11 cellular contexts compared by ENCODE assay signal in the genomic region with DNA sequence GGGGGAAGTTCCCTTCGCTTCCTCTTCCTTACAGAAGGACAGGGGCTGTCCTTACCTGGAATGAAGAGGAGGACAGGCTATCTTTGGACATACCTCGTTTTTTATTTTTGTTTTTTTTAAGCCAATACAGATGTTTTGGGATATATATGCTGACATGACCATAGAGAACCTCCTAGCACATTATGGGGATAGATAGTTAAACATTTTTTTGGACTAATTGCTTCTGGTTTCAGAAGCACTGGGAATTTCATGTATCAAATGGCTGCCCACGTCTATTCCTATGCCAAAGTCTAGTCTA.
DNase-seq lines count a peak whose midpoint lies in the region; ATAC-seq and TF ChIP-seq lines count a peak whose summit lies in the region.
"Had no signal": no experiment of that assay in that cellular context is flagged by ENCODE, and none has a peak within 500 bp of the region (broad histone marks: within the 10 kb centered on the region; RNA-seq: fewer than 3 reads in every experiment).

No MANE protein-coding gene starts in this region.

- 47 to 55% (median 50%) methylated on average over 3 of the region's 3 CpGs for WGBS in psoas muscle, 3 donors

- peak overlapping the region in 9 of 11 experiments; percentile 1 to 92 (median 65); a peak in 14 of 22 replicates for H3K27ac ChIP-seq in BLaER1 treated with 17β-estradiol and CSF1 and Interleukin-3, amounts not matched to agents 10 nM and 100 nM
- H3K27ac ChIP-seq in RWPE2 (ENCODE audit: poor library complexity, severe bottlenecking) (peak overlapping the region; percentile 82), psoas muscle (peak overlapping the region; percentile 81)

- H3K36me3 Mint-ChIP-seq in endothelial cell (ENCODE audit: low read depth, unreplicated experiment): peaks cover 33% of the 10 kb centered on the region

- no peak for ATAC-seq in RWPE2 (ENCODE audit: low read depth)
- ATAC-seq in psoas muscle: no peak
- ATAC-seq in GM21576 (IDR thresholded peaks at IDR 0.05; ENCODE audit: unreplicated experiment): no peak
- no peak for ATAC-seq in HG03460 (IDR thresholded peaks at IDR 0.05; ENCODE audit: unreplicated experiment)
- ATAC-seq: WTC11 had no signal

- peak overlapping the region in 10 of 11 experiments; percentile 11 to 86 (median 65); a peak in 19 of 22 replicates for H3K4me2 ChIP-seq in BLaER1 treated with 17β-estradiol and CSF1 and Interleukin-3, amounts not matched to agents 10 nM and 100 nM

- DNase-seq in RWPE2 (ENCODE audit: low spot score) (no peak), endothelial cell (ENCODE audit: low spot score) (no peak), psoas muscle (no peak), foreskin fibroblast (no peak), DMS114 treated with DMSO at 0.1 percent for 48 hours (lab: John Stamatoyannopoulos, UW; ENCODE audit: unreplicated experiment) (no peak)
- DNase-seq: KG1; stimulated activated CD4-positive, alpha-beta T cell treated with anti-CD3 and anti-CD28 coated beads, Interleukin-1b, Interleukin-23, amount 100 ng/mL, for 48 hours had no signal

- H3K9me3 Mint-ChIP-seq in endothelial cell (ENCODE audit: unreplicated experiment): no peaks in the 10 kb centered on the region

- H3K4me1 Mint-ChIP-seq in endothelial cell (ENCODE audit: unreplicated experiment): peaks cover 36% of the 10 kb centered on the region

- peak overlapping the region in 5 of 11 experiments; percentile 1 to 73 (median 49); a peak in 7 of 22 replicates for H3K9ac ChIP-seq in BLaER1 treated with 17β-estradiol and CSF1 and Interleukin-3, amounts not matched to agents 10 nM and 100 nM

- H3K4me1 ChIP-seq in BLaER1 treated with 17β-estradiol and CSF1 and Interleukin-3, amounts not matched to agents 10 nM and 100 nM: peaks cover 42 to 93% (median 62%) of the 10 kb centered on the region in 10 experiments
- H3K4me1 ChIP-seq in RWPE2 (ENCODE audit: insufficient read depth, poor library complexity, severe bottlenecking) (peaks cover 41% of the 10 kb centered on the region), psoas muscle (peaks cover 10% of the 10 kb centered on the region)

- intact Hi-C loops in psoas muscle (cut with DNase I): no loop called here

- no peaks in the 10 kb centered on the region for H4K20me1 ChIP-seq in BLaER1 treated with 17β-estradiol and CSF1 and Interleukin-3, amounts not matched to agents 10 nM and 100 nM

- peaks cover 5% of the 10 kb centered on the region for H3K27me3 Mint-ChIP-seq in endothelial cell (ENCODE audit: unreplicated experiment)

- no peak overlapping the region for H3K4me3 Mint-ChIP-seq in endothelial cell (ENCODE audit: unreplicated experiment)
- H3K4me3 Mint-ChIP-seq: WTC11 had no signal

- H3K4me3 ChIP-seq in BLaER1 treated with 17β-estradiol and CSF1 and Interleukin-3, amounts not matched to agents 10 nM and 100 nM: no peak overlapping the region
- H3K4me3 ChIP-seq in RWPE2 (ENCODE audit: severe bottlenecking): no peak overlapping the region
- no peak overlapping the region for H3K4me3 ChIP-seq in psoas muscle
- H3K4me3 ChIP-seq in foreskin fibroblast (ENCODE audit: low read depth in 1 of 2, low read length in 2 of 2): no peak overlapping the region

- H3K36me3 ChIP-seq in BLaER1 treated with 17β-estradiol and CSF1 and Interleukin-3, amounts not matched to agents 10 nM and 100 nM: peaks cover 0 to 35% (median 8%) of the 10 kb centered on the region in 11 experiments; a peak in 12 of 22 replicates
- no peaks in the 10 kb centered on the region for H3K36me3 ChIP-seq in RWPE2 (ENCODE audit: low read depth)
- no peaks in the 10 kb centered on the region for H3K36me3 ChIP-seq in psoas muscle (ENCODE audit: insufficient read depth in 1 of 2, low read depth in 1 of 2)

- TF ChIP-seq CTCF in RWPE2 (IDR thresholded peaks at IDR 0.05; ENCODE audit: poor library complexity, severe bottlenecking) (no peak), endothelial cell (IDR thresholded peaks at IDR 0.05; ENCODE audit: unreplicated experiment) (no peak), psoas muscle (IDR thresholded peaks at IDR 0.05) (no peak), foreskin fibroblast (IDR thresholded peaks at IDR 0.05; ENCODE audit: low read depth, low read length) (no peak)

- peak overlapping the region; percentile 88 for H3K27ac Mint-ChIP-seq in endothelial cell (ENCODE audit: unreplicated experiment)

- no peaks in the 10 kb centered on the region for H3K27me3 ChIP-seq in BLaER1 treated with 17β-estradiol and CSF1 and Interleukin-3, amounts not matched to agents 10 nM and 100 nM
- H3K27me3 ChIP-seq in RWPE2 (ENCODE audit: insufficient read depth, poor library complexity, severe bottlenecking) (no peaks in the 10 kb centered on the region), psoas muscle (ENCODE audit: insufficient read depth in 3 of 3, low read length in 2 of 3) (no peaks in the 10 kb centered on the region)

- peaks cover 0 to 20% (median 0%) of the 10 kb centered on the region in 11 experiments; a peak in 8 of 22 replicates for H3K9me3 ChIP-seq in BLaER1 treated with 17β-estradiol and CSF1 and Interleukin-3, amounts not matched to agents 10 nM and 100 nM (replicated peaks in 1 of 11)
- H3K9me3 ChIP-seq in RWPE2 (ENCODE audit: severe bottlenecking) (no peaks in the 10 kb centered on the region), psoas muscle (no peaks in the 10 kb centered on the region)
